ENCODE assay signal across 36 cellular contexts in genomic region chr11:66262191-66262590, GRCh38. TPM values are rescaled to one million over a fixed set of nuclear protein-coding genes. Genes with fewer than 3 reads are reported as not detected.
"Had no signal": no experiment of that assay in that cellular context is flagged by ENCODE, and none has a peak within 500 bp of the region (broad histone marks: within the 10 kb centered on the region; RNA-seq: fewer than 3 reads in every experiment).

No MANE protein-coding gene starts in this region.

- H3K27me3 Mint-ChIP-seq: activated CD4-positive, alpha-beta memory T cell treated with anti-CD3 and anti-CD28 coated beads for 36 hours; activated CD4-positive, alpha-beta T cell treated with anti-CD3 and anti-CD28 coated beads for 36 hours; activated CD4-positive, alpha-beta T cell treated with anti-CD3 and anti-CD28 coated beads, Interleukin-2, amount 10 ng/mL, durations not matched to agents 24 days and 14 days; activated CD8-positive, alpha-beta memory T cell treated with anti-CD3 and anti-CD28 coated beads, Interleukin-2, amount 10 ng/mL, durations not matched to agents 7 days and 5 days; activated naive CD4-positive, alpha-beta T cell treated with anti-CD3 and anti-CD28 coated beads, Interleukin-2, amount 50 U/mL, for 24 hours; activated naive CD8-positive, alpha-beta T cell treated with anti-CD3 and anti-CD28 coated beads for 36 hours; activated naive CD8-positive, alpha-beta T cell treated with anti-CD3 and anti-CD28 coated beads, Interleukin-2, amount 50 U/mL, for 24 hours had no signal

- ATAC-seq: activated CD4-positive, alpha-beta T cell treated with anti-CD3 and anti-CD28 coated beads for 36 hours; activated CD8-positive, alpha-beta memory T cell treated with anti-CD3 and anti-CD28 coated beads, Interleukin-2, amount 10 ng/mL, durations not matched to agents 7 days and 5 days; activated CD8-positive, alpha-beta T cell treated with anti-CD3 and anti-CD28 coated beads, Interleukin-2, amount 10 ng/mL, durations not matched to agents 7 days and 5 days; activated naive CD8-positive, alpha-beta T cell treated with anti-CD3 and anti-CD28 coated beads, Interleukin-2, amount 50 U/mL, for 24 hours; body of pancreas had no signal

- H3K36me3 ChIP-seq: cardiac muscle cell, colonic mucosa had no signal

- H3K27me3 ChIP-seq: adrenal gland, body of pancreas, cardiac muscle cell, colonic mucosa, esophagus squamous epithelium had no signal

- H3K9me3 ChIP-seq: adrenal gland, body of pancreas, colonic mucosa, esophagus squamous epithelium had no signal

- DNase-seq: activated CD4-positive, alpha-beta memory T cell treated with anti-CD3 and anti-CD28 coated beads for 36 hours; activated CD4-positive, alpha-beta T cell treated with anti-CD3 and anti-CD28 coated beads for 36 hours; activated CD4-positive, alpha-beta T cell treated with anti-CD3 and anti-CD28 coated beads, Interleukin-2, amount 10 ng/mL, durations not matched to agents 24 days and 14 days; activated CD4-positive, CD25-positive, alpha-beta regulatory T cell; activated CD4-positive, CD25-positive, alpha-beta regulatory T cell treated with anti-CD3 and anti-CD28 coated beads, Interleukin-2, amount 50 U/mL, for 72 hours; activated CD8-positive, alpha-beta memory T cell treated with anti-CD3 and anti-CD28 coated beads, Interleukin-2, amount 10 ng/mL, durations not matched to agents 7 days and 5 days; activated CD8-positive, alpha-beta memory T cell treated with anti-CD3 and anti-CD28 coated beads, Interleukin-2, amount 50 U/mL, for 4 hours; activated CD8-positive, alpha-beta T cell treated with anti-CD3 and anti-CD28 coated beads, Interleukin-2, amount 10 ng/mL, durations not matched to agents 7 days and 5 days; activated effector memory CD4-positive, alpha-beta T cell treated with anti-CD3 and anti-CD28 coated beads, Interleukin-2, amount 50 U/mL, for 16 hours; activated naive CD4-positive, alpha-beta T cell treated with anti-CD3 and anti-CD28 coated beads for 36 hours; activated naive CD8-positive, alpha-beta T cell treated with anti-CD3 and anti-CD28 coated beads for 36 hours; activated naive CD8-positive, alpha-beta T cell treated with anti-CD3 and anti-CD28 coated beads, Interleukin-2, amount 50 U/mL, for 24 hours; activated T-cell treated with anti-CD3 and anti-CD28 coated beads, Interleukin-2, amount 50 U/mL, for 1 hour; activated T-cell treated with anti-CD3 and anti-CD28 coated beads, Interleukin-2, amount 50 U/mL, for 48 hours; adrenal gland; amygdala; aorta; body of pancreas; central memory CD4-positive, alpha-beta T cell; cerebellar nuclear complex; colonic mucosa; effector memory CD4-positive, alpha-beta T cell; endodermal cell; esophagus squamous epithelium; foreskin melanocyte; head of caudate nucleus; T-helper 2 cell had no signal

- H3K27ac ChIP-seq: adrenal gland, body of pancreas, cardiac muscle cell, colonic mucosa, epithelial cell of prostate, esophagus squamous epithelium had no signal

- H3K27ac Mint-ChIP-seq: activated CD4-positive, alpha-beta memory T cell treated with anti-CD3 and anti-CD28 coated beads for 36 hours; activated CD4-positive, alpha-beta T cell treated with anti-CD3 and anti-CD28 coated beads for 36 hours; activated CD4-positive, alpha-beta T cell treated with anti-CD3 and anti-CD28 coated beads, Interleukin-2, amount 10 ng/mL, durations not matched to agents 24 days and 14 days; activated CD8-positive, alpha-beta memory T cell treated with anti-CD3 and anti-CD28 coated beads, Interleukin-2, amount 10 ng/mL, durations not matched to agents 7 days and 5 days; activated naive CD4-positive, alpha-beta T cell treated with anti-CD3 and anti-CD28 coated beads for 36 hours; activated naive CD4-positive, alpha-beta T cell treated with anti-CD3 and anti-CD28 coated beads, Interleukin-2, amount 50 U/mL, for 24 hours; activated naive CD8-positive, alpha-beta T cell treated with anti-CD3 and anti-CD28 coated beads for 36 hours; activated naive CD8-positive, alpha-beta T cell treated with anti-CD3 and anti-CD28 coated beads, Interleukin-2, amount 50 U/mL, for 24 hours; activated T-helper 1 cell treated with anti-CD3 and anti-CD28 coated beads, Interleukin-12 subunit alpha, Interleukin-12 subunit beta, Interleukin-2, Interleukin-4 antibody, amounts not matched to agents 30 ng/mL and 10 ng/mL and 1 ng/mL, durations not matched to agents 14 hours and 24 hours and 36 hours; activated T-helper 2 cell treated with anti-CD3 and anti-CD28 coated beads, Interferon-gamma antibody, Interleukin-2, Interleukin-4, amounts not matched to agents 10 μg/mL and 5 μg/mL and 100 μg/mL, durations not matched to agents 14 hours and 24 hours and 36 hours; endodermal cell had no signal

- H3K4me3 ChIP-seq: adrenal gland, body of pancreas, cardiac muscle cell, colonic mucosa, esophagus squamous epithelium had no signal

- H3K4me3 Mint-ChIP-seq: activated CD4-positive, alpha-beta memory T cell treated with anti-CD3 and anti-CD28 coated beads for 36 hours; activated CD4-positive, alpha-beta T cell treated with anti-CD3 and anti-CD28 coated beads for 36 hours; activated CD4-positive, alpha-beta T cell treated with anti-CD3 and anti-CD28 coated beads, Interleukin-2, amount 10 ng/mL, durations not matched to agents 24 days and 14 days; activated CD8-positive, alpha-beta memory T cell treated with anti-CD3 and anti-CD28 coated beads, Interleukin-2, amount 10 ng/mL, durations not matched to agents 7 days and 5 days; activated CD8-positive, alpha-beta T cell treated with anti-CD3 and anti-CD28 coated beads, Interleukin-2, amount 10 ng/mL, durations not matched to agents 7 days and 5 days; activated naive CD4-positive, alpha-beta T cell treated with anti-CD3 and anti-CD28 coated beads for 36 hours; activated naive CD4-positive, alpha-beta T cell treated with anti-CD3 and anti-CD28 coated beads, Interleukin-2, amount 50 U/mL, for 24 hours; activated naive CD8-positive, alpha-beta T cell treated with anti-CD3 and anti-CD28 coated beads for 36 hours; activated naive CD8-positive, alpha-beta T cell treated with anti-CD3 and anti-CD28 coated beads, Interleukin-2, amount 50 U/mL, for 24 hours; activated T-helper 1 cell treated with anti-CD3 and anti-CD28 coated beads, Interleukin-12 subunit alpha, Interleukin-12 subunit beta, Interleukin-2, Interleukin-4 antibody, amounts not matched to agents 30 ng/mL and 10 ng/mL and 1 ng/mL, durations not matched to agents 14 hours and 24 hours and 36 hours; endodermal cell had no signal

- H3K9me3 Mint-ChIP-seq: activated CD4-positive, alpha-beta memory T cell treated with anti-CD3 and anti-CD28 coated beads for 36 hours; activated CD4-positive, alpha-beta T cell treated with anti-CD3 and anti-CD28 coated beads, Interleukin-2, amount 10 ng/mL, durations not matched to agents 24 days and 14 days; activated naive CD4-positive, alpha-beta T cell treated with anti-CD3 and anti-CD28 coated beads for 36 hours; activated naive CD4-positive, alpha-beta T cell treated with anti-CD3 and anti-CD28 coated beads, Interleukin-2, amount 50 U/mL, for 24 hours; activated naive CD8-positive, alpha-beta T cell treated with anti-CD3 and anti-CD28 coated beads for 36 hours; activated naive CD8-positive, alpha-beta T cell treated with anti-CD3 and anti-CD28 coated beads, Interleukin-2, amount 50 U/mL, for 24 hours; activated T-helper 1 cell treated with anti-CD3 and anti-CD28 coated beads, Interleukin-12 subunit alpha, Interleukin-12 subunit beta, Interleukin-2, Interleukin-4 antibody, amounts not matched to agents 30 ng/mL and 10 ng/mL and 1 ng/mL, durations not matched to agents 14 hours and 24 hours and 36 hours; activated T-helper 2 cell treated with anti-CD3 and anti-CD28 coated beads, Interferon-gamma antibody, Interleukin-2, Interleukin-4, amounts not matched to agents 10 μg/mL and 5 μg/mL and 100 μg/mL, durations not matched to agents 14 hours and 24 hours and 36 hours; endodermal cell had no signal

RNA-seq across cellular contexts. Expression of gene CNIH2, which starts 15.8 kb away (rescaled TPM):
- total RNA-seq: dermis microvascular lymphatic vessel endothelial cell had no signal

RNA-seq across cellular contexts. Expression of gene TMEM151A, which starts 29.5 kb away (rescaled TPM):
- total RNA-seq: activated CD4-positive, alpha-beta memory T cell treated with anti-CD3 and anti-CD28 coated beads for 36 hours; activated CD4-positive, alpha-beta T cell treated with anti-CD3 and anti-CD28 coated beads for 36 hours; activated CD4-positive, alpha-beta T cell treated with anti-CD3 and anti-CD28 coated beads, Interleukin-2, amount 10 ng/mL, durations not matched to agents 24 days and 14 days; activated CD8-positive, alpha-beta memory T cell treated with anti-CD3 and anti-CD28 coated beads for 36 hours; activated CD8-positive, alpha-beta memory T cell treated with anti-CD3 and anti-CD28 coated beads, Interleukin-2, amount 10 ng/mL, durations not matched to agents 7 days and 5 days; activated CD8-positive, alpha-beta T cell treated with anti-CD3 and anti-CD28 coated beads, Interleukin-2, amount 10 ng/mL, durations not matched to agents 7 days and 5 days; activated naive CD4-positive, alpha-beta T cell treated with anti-CD3 and anti-CD28 coated beads for 36 hours; activated naive CD8-positive, alpha-beta T cell treated with anti-CD3 and anti-CD28 coated beads for 36 hours; activated T-helper 1 cell treated with anti-CD3 and anti-CD28 coated beads, Interleukin-12 subunit alpha, Interleukin-12 subunit beta, Interleukin-2, Interleukin-4 antibody, amounts not matched to agents 30 ng/mL and 10 ng/mL and 1 ng/mL, durations not matched to agents 14 hours and 24 hours and 36 hours; activated T-helper 2 cell treated with anti-CD3 and anti-CD28 coated beads, Interferon-gamma antibody, Interleukin-2, Interleukin-4, amounts not matched to agents 10 μg/mL and 5 μg/mL and 100 μg/mL, durations not matched to agents 14 hours and 24 hours and 36 hours; dermis microvascular lymphatic vessel endothelial cell; esophagus squamous epithelium; T-helper 1 cell treated with Interleukin-12 subunit alpha and Interleukin-12 subunit beta and Interleukin-4 antibody, amounts not matched to agents 30 ng/mL and 1 ng/mL, for 36 hours had no signal
- polyA plus RNA-seq: aorta, fibroblast of lung had no signal
